ENCODE assay signal across 24 cellular contexts in genomic region chr4:38232741-38233140, GRCh38.
"Had no signal": no experiment of that assay in that cellular context is flagged by ENCODE, and none has a peak within 500 bp of the region (broad histone marks: within the 10 kb centered on the region; RNA-seq: fewer than 3 reads in every experiment).

No MANE protein-coding gene starts in this region.

- H3K4me1 ChIP-seq: gastrocnemius medialis, lower lobe of right lung, psoas muscle, upper lobe of left lung had no signal

- DNase-seq: effector CD8-positive, alpha-beta T cell; endodermal cell; foreskin fibroblast; gastrocnemius medialis; left ventricle myocardium superior; lower lobe of right lung; natural killer cell; occipital lobe; ovary; posterior cingulate gyrus; psoas muscle; right cardiac atrium; sigmoid colon; spleen; stimulated activated CD4-positive, alpha-beta T cell treated with anti-CD3 and anti-CD28 coated beads, Interleukin-4, amount 100 ng/mL, for 4 hours; stimulated activated naive B cell treated with anti-CD40 and anti-IgM and Interleukin-4, amounts not matched to agents 10 μg/mL and 1 μg/mL and 100 μg/mL, for 72 hours; stomach; thyroid gland; upper lobe of left lung had no signal

- H3K9me3 ChIP-seq: gastrocnemius medialis, lower lobe of right lung, ovary, psoas muscle, sigmoid colon, spleen, stomach, thyroid gland, upper lobe of left lung had no signal

- H3K9me3 Mint-ChIP-seq: dendritic cell treated with granulocyte-macrophage colony-stimulating factor and Interleukin-4, amounts not matched to agents 40 ng/mL and 50 ng/mL, for 4 days; endodermal cell; natural killer cell; stimulated activated naive B cell treated with anti-CD40 and anti-IgM and Interleukin-4, amounts not matched to agents 10 μg/mL and 1 μg/mL and 100 μg/mL, for 72 hours had no signal

- H3K4me3 ChIP-seq: gastrocnemius medialis, lower lobe of right lung, ovary, psoas muscle, sigmoid colon, spleen, stomach, thyroid gland, upper lobe of left lung had no signal

- H3K27me3 Mint-ChIP-seq: dendritic cell treated with granulocyte-macrophage colony-stimulating factor and Interleukin-4, amounts not matched to agents 40 ng/mL and 50 ng/mL, for 4 days had no signal

- H3K4me1 Mint-ChIP-seq: endodermal cell, natural killer cell had no signal

- H3K4me3 Mint-ChIP-seq: dendritic cell treated with granulocyte-macrophage colony-stimulating factor and Interleukin-4, amounts not matched to agents 40 ng/mL and 50 ng/mL, for 4 days; endodermal cell; natural killer cell; stimulated activated naive B cell treated with anti-CD40 and anti-IgM and Interleukin-4, amounts not matched to agents 10 μg/mL and 1 μg/mL and 100 μg/mL, for 72 hours had no signal

- H3K36me3 ChIP-seq: gastrocnemius medialis, lower lobe of right lung, ovary, sigmoid colon, spleen, stomach, thyroid gland, upper lobe of left lung had no signal

- H3K36me3 Mint-ChIP-seq: natural killer cell; stimulated activated naive B cell treated with anti-CD40 and anti-IgM and Interleukin-4, amounts not matched to agents 10 μg/mL and 1 μg/mL and 100 μg/mL, for 72 hours had no signal

- H3K27me3 ChIP-seq: gastrocnemius medialis, ovary, sigmoid colon, spleen, stomach, thyroid gland, upper lobe of left lung had no signal

- H3K27ac ChIP-seq: epithelial cell of prostate, gastrocnemius medialis, lower lobe of right lung, ovary, psoas muscle, sigmoid colon, spleen, thyroid gland, upper lobe of left lung had no signal

- H3K27ac Mint-ChIP-seq: endodermal cell; natural killer cell; stimulated activated naive B cell treated with anti-CD40 and anti-IgM and Interleukin-4, amounts not matched to agents 10 μg/mL and 1 μg/mL and 100 μg/mL, for 72 hours had no signal

- FAIRE-seq: colon, keratinocyte had no signal

- ATAC-seq: esophagus mucosa; gastrocnemius medialis; left ventricle myocardium superior; lower lobe of right lung; natural killer cell; psoas muscle; right cardiac atrium; stimulated activated naive B cell treated with anti-CD40 and anti-IgM and Interleukin-4, amounts not matched to agents 10 μg/mL and 1 μg/mL and 100 μg/mL, for 72 hours had no signal
